1 cellular context compared by ENCODE assay signal in the genomic region with DNA sequence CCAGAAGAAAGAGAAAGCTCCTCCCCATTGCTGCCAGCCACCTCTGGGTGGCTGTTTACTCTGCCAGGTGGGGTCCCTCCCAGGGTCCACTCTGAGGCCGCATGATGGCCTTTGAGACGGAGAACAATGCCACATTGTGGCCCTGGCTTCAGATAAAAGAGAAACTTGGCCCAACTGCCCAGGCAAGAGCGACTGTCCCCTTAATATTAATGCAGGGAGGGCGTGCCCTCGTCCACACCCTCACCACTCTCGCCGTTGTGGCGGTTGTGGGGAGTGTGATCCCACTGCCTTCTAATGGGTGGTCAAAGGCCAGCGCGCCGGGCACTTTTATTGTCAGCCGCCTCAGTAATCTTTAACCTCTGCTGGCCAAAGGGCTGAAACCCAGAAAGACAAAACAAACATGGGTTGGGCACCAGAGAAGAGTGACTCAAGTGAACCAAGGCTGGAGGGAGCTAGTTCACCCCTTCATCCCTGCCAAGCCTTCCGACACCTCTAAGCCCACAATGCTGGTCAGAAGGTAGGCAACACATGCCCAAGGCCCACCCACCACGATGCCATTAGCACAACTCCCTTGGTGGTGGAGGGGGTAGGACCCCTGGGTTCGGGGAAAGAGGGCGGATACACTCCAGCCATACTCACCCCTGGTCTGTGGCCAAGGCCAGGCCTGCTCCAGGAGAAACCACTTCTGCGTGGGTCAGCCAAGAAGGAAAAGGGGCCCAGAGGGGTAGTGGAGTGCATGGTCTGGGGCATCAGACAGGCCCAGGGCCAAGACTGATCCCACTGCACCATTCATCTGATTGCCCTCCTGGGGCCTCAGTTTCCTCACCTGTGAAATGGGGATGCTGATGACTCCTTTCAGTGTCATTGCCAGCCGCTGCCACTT.
TF ChIP-seq lines count a peak whose summit lies in the region.

No MANE protein-coding gene starts in this region.

TF ChIP-seq in HepG2, 621 proteins besides CTCF, POLR2A, EP300 and RAD21 (continued from another document and continues in another):
- peak; percentile 93 for TF ChIP-seq SOX13 (IDR thresholded peaks at IDR 0.05)
- TF ChIP-seq SOX13 (CRISPR knock-in tag; conservative IDR thresholded peaks at IDR 0.05 in 1 of 2, IDR thresholded peaks at IDR 0.05 in 1 of 2), result peak in 1 of 2 experiments; percentile 98; a peak in 2 of 4 replicates
- 0 out of 2 replicates have a peak, but pooled peaks have one; percentile 82 for TF ChIP-seq KDM6A (CRISPR knock-in tag; IDR thresholded peaks at IDR 0.05; ENCODE audit: low read depth)
- TF ChIP-seq, protein P1, sequence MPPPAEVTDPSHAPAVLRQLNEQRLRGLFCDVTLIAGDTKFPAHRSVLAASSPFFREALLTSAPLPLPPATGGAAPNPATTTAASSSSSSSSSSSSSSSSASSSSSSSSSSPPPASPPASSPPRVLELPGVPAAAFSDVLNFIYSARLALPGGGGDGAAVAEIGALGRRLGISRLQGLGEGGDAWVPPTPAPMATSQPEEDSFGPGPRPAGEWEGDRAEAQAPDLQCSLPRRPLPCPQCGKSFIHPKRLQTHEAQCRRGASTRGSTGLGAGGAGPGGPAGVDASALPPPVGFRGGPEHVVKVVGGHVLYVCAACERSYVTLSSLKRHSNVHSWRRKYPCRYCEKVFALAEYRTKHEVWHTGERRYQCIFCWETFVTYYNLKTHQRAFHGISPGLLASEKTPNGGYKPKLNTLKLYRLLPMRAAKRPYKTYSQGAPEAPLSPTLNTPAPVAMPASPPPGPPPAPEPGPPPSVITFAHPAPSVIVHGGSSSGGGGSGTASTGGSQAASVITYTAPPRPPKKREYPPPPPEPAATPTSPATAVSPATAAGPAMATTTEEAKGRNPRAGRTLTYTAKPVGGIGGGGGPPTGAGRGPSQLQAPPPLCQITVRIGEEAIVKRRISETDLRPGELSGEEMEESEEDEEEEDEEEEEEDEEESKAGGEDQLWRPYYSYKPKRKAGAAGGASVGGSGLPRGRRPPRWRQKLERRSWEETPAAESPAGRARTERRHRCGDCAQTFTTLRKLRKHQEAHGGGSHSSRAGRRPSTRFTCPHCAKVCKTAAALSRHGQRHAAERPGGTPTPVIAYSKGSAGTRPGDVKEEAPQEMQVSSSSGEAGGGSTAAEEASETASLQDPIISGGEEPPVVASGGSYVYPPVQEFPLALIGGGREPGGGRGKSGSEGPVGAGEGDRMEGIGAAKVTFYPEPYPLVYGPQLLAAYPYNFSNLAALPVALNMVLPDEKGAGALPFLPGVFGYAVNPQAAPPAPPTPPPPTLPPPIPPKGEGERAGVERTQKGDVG (CRISPR knock-in tag; IDR thresholded peaks at IDR 0.05; ENCODE audit: borderline replicate concordance), result peak; percentile 65; the same call in 1 of the 2 replicates
- peak; percentile 62 for TF ChIP-seq SP5 (CRISPR knock-in tag; IDR thresholded peaks at IDR 0.05; ENCODE audit: borderline replicate concordance, low read depth)
- TF ChIP-seq, protein P2, sequence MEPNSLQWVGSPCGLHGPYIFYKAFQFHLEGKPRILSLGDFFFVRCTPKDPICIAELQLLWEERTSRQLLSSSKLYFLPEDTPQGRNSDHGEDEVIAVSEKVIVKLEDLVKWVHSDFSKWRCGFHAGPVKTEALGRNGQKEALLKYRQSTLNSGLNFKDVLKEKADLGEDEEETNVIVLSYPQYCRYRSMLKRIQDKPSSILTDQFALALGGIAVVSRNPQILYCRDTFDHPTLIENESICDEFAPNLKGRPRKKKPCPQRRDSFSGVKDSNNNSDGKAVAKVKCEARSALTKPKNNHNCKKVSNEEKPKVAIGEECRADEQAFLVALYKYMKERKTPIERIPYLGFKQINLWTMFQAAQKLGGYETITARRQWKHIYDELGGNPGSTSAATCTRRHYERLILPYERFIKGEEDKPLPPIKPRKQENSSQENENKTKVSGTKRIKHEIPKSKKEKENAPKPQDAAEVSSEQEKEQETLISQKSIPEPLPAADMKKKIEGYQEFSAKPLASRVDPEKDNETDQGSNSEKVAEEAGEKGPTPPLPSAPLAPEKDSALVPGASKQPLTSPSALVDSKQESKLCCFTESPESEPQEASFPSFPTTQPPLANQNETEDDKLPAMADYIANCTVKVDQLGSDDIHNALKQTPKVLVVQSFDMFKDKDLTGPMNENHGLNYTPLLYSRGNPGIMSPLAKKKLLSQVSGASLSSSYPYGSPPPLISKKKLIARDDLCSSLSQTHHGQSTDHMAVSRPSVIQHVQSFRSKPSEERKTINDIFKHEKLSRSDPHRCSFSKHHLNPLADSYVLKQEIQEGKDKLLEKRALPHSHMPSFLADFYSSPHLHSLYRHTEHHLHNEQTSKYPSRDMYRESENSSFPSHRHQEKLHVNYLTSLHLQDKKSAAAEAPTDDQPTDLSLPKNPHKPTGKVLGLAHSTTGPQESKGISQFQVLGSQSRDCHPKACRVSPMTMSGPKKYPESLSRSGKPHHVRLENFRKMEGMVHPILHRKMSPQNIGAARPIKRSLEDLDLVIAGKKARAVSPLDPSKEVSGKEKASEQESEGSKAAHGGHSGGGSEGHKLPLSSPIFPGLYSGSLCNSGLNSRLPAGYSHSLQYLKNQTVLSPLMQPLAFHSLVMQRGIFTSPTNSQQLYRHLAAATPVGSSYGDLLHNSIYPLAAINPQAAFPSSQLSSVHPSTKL (CRISPR knock-in tag; IDR thresholded peaks at IDR 0.05), result peak; percentile 87
- peak; percentile 68; the same call in 1 of the 2 replicates for TF ChIP-seq ZNF644 (CRISPR knock-in tag; IDR thresholded peaks at IDR 0.05; ENCODE audit: low read depth)
- TF ChIP-seq HDAC1 (CRISPR knock-in tag; IDR thresholded peaks at IDR 0.05), result peak; percentile 85
- TF ChIP-seq, protein P3, sequence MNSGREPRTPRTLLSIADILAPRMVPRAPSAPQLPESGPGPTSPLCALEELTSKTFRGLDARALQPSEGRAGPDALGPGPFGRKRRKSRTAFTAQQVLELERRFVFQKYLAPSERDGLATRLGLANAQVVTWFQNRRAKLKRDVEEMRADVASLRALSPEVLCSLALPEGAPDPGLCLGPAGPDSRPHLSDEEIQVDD (CRISPR knock-in tag; IDR thresholded peaks at IDR 0.05; ENCODE audit: borderline replicate concordance), result no peak
- TF ChIP-seq, protein P4, sequence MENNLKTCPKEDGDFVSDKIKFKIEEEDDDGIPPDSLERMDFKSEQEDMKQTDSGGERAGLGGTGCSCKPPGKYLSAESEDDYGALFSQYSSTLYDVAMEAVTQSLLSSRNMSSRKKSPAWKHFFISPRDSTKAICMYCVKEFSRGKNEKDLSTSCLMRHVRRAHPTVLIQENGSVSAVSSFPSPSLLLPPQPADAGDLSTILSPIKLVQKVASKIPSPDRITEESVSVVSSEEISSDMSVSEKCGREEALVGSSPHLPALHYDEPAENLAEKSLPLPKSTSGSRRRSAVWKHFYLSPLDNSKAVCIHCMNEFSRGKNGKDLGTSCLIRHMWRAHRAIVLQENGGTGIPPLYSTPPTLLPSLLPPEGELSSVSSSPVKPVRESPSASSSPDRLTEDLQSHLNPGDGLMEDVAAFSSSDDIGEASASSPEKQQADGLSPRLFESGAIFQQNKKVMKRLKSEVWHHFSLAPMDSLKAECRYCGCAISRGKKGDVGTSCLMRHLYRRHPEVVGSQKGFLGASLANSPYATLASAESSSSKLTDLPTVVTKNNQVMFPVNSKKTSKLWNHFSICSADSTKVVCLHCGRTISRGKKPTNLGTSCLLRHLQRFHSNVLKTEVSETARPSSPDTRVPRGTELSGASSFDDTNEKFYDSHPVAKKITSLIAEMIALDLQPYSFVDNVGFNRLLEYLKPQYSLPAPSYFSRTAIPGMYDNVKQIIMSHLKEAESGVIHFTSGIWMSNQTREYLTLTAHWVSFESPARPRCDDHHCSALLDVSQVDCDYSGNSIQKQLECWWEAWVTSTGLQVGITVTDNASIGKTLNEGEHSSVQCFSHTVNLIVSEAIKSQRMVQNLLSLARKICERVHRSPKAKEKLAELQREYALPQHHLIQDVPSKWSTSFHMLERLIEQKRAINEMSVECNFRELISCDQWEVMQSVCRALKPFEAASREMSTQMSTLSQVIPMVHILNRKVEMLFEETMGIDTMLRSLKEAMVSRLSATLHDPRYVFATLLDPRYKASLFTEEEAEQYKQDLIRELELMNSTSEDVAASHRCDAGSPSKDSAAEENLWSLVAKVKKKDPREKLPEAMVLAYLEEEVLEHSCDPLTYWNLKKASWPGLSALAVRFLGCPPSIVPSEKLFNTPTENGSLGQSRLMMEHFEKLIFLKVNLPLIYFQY (CRISPR knock-in tag; IDR thresholded peaks at IDR 0.05; ENCODE audit: borderline replicate concordance), result 0 out of 2 replicates have a peak, but pooled peaks have one; percentile 69
- peak; percentile 61; the same call in 1 of the 2 replicates for TF ChIP-seq ZBTB7B (CRISPR knock-in tag; IDR thresholded peaks at IDR 0.05)
- TF ChIP-seq, protein P5, sequence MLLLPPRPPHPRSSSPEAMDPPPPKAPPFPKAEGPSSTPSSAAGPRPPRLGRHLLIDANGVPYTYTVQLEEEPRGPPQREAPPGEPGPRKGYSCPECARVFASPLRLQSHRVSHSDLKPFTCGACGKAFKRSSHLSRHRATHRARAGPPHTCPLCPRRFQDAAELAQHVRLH (CRISPR knock-in tag; IDR thresholded peaks at IDR 0.05; ENCODE audit: borderline replicate concordance, low read depth), result 0 out of 2 replicates have a peak, but pooled peaks have one; percentile 64
- TF ChIP-seq, protein P6, sequence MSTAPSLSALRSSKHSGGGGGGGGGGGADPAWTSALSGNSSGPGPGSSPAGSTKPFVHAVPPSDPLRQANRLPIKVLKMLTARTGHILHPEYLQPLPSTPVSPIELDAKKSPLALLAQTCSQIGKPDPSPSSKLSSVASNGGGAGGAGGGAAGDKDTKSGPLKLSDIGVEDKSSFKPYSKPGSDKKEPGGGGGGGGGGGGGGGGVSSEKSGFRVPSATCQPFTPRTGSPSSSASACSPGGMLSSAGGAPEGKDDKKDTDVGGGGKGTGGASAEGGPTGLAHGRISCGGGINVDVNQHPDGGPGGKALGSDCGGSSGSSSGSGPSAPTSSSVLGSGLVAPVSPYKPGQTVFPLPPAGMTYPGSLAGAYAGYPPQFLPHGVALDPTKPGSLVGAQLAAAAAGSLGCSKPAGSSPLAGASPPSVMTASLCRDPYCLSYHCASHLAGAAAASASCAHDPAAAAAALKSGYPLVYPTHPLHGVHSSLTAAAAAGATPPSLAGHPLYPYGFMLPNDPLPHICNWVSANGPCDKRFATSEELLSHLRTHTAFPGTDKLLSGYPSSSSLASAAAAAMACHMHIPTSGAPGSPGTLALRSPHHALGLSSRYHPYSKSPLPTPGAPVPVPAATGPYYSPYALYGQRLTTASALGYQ (CRISPR knock-in tag; IDR thresholded peaks at IDR 0.05), result peak; percentile 78
- TF ChIP-seq, protein P7, sequence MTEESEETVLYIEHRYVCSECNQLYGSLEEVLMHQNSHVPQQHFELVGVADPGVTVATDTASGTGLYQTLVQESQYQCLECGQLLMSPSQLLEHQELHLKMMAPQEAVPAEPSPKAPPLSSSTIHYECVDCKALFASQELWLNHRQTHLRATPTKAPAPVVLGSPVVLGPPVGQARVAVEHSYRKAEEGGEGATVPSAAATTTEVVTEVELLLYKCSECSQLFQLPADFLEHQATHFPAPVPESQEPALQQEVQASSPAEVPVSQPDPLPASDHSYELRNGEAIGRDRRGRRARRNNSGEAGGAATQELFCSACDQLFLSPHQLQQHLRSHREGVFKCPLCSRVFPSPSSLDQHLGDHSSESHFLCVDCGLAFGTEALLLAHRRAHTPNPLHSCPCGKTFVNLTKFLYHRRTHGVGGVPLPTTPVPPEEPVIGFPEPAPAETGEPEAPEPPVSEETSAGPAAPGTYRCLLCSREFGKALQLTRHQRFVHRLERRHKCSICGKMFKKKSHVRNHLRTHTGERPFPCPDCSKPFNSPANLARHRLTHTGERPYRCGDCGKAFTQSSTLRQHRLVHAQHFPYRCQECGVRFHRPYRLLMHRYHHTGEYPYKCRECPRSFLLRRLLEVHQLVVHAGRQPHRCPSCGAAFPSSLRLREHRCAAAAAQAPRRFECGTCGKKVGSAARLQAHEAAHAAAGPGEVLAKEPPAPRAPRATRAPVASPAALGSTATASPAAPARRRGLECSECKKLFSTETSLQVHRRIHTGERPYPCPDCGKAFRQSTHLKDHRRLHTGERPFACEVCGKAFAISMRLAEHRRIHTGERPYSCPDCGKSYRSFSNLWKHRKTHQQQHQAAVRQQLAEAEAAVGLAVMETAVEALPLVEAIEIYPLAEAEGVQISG (CRISPR knock-in tag; IDR thresholded peaks at IDR 0.05), result peak; percentile 58
- TF ChIP-seq TARDBP (CRISPR knock-in tag; IDR thresholded peaks at IDR 0.05), result peak; percentile 39; the same call in 1 of the 2 replicates
- TF ChIP-seq SATB2 (CRISPR knock-in tag; IDR thresholded peaks at IDR 0.05), result peak; percentile 50; the same call in 1 of the 2 replicates
- TF ChIP-seq, protein P8, sequence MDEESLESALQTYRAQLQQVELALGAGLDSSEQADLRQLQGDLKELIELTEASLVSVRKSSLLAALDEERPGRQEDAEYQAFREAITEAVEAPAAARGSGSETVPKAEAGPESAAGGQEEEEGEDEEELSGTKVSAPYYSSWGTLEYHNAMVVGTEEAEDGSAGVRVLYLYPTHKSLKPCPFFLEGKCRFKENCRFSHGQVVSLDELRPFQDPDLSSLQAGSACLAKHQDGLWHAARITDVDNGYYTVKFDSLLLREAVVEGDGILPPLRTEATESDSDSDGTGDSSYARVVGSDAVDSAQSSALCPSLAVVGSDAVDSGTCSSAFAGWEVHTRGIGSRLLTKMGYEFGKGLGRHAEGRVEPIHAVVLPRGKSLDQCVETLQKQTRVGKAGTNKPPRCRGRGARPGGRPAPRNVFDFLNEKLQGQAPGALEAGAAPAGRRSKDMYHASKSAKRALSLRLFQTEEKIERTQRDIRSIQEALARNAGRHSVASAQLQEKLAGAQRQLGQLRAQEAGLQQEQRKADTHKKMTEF (CRISPR knock-in tag; IDR thresholded peaks at IDR 0.05), result peak; percentile 78; the same call in 1 of the 2 replicates
- TF ChIP-seq, protein P9, sequence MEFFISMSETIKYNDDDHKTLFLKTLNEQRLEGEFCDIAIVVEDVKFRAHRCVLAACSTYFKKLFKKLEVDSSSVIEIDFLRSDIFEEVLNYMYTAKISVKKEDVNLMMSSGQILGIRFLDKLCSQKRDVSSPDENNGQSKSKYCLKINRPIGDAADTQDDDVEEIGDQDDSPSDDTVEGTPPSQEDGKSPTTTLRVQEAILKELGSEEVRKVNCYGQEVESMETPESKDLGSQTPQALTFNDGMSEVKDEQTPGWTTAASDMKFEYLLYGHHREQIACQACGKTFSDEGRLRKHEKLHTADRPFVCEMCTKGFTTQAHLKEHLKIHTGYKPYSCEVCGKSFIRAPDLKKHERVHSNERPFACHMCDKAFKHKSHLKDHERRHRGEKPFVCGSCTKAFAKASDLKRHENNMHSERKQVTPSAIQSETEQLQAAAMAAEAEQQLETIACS (CRISPR knock-in tag; IDR thresholded peaks at IDR 0.05), result no peak
- TF ChIP-seq ZNF564 (CRISPR knock-in tag; IDR thresholded peaks at IDR 0.05), result 0 out of 2 replicates have a peak, but pooled peaks have one; percentile 41
- TF ChIP-seq SOX5 (CRISPR knock-in tag; IDR thresholded peaks at IDR 0.05; ENCODE audit: borderline replicate concordance), result peak; percentile 98
- peak; percentile 85; the same call in 1 of the 2 replicates for TF ChIP-seq HOXA3 (CRISPR knock-in tag; IDR thresholded peaks at IDR 0.05)
- peak; percentile 81; the same call in 1 of the 2 replicates for TF ChIP-seq ZNF598 (CRISPR knock-in tag; IDR thresholded peaks at IDR 0.05; ENCODE audit: borderline replicate concordance)
- TF ChIP-seq, protein P10, sequence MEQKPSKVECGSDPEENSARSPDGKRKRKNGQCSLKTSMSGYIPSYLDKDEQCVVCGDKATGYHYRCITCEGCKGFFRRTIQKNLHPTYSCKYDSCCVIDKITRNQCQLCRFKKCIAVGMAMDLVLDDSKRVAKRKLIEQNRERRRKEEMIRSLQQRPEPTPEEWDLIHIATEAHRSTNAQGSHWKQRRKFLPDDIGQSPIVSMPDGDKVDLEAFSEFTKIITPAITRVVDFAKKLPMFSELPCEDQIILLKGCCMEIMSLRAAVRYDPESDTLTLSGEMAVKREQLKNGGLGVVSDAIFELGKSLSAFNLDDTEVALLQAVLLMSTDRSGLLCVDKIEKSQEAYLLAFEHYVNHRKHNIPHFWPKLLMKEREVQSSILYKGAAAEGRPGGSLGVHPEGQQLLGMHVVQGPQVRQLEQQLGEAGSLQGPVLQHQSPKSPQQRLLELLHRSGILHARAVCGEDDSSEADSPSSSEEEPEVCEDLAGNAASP (CRISPR knock-in tag; IDR thresholded peaks at IDR 0.05; ENCODE audit: borderline replicate concordance), result peak; percentile 39; the same call in 1 of the 2 replicates
